ENCODE assay signal across 20 cellular contexts in the genomic region with DNA sequence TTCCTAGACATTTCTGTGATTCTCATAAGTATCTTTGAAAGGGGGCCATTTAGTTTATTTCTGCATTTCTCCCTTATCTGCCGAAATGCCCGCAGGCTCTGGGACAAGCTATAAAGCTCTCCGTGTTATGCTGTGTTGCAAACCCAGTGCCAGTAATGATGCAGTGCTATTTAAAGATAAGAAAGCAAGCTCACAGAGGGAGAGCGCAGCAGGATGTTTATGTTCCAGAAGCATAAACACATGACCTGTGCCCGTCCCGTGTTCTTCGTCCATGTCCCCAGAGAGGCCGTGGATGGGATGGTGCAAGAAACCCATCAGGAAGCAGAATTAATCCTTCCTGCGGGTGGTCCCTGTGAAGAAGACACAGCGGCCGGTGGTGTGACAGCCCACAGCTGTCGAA.
DNase-seq lines count a peak whose midpoint lies in the region; ATAC-seq and TF ChIP-seq lines count a peak whose summit lies in the region.
"Had no signal": no experiment of that assay in that cellular context is flagged by ENCODE, and none has a peak within 500 bp of the region (broad histone marks: within the 10 kb centered on the region; RNA-seq: fewer than 3 reads in every experiment).

No MANE protein-coding gene starts in this region.

- CTCF ChIA-PET in AG04450 (lab: Charles Lee): interaction anchor here (0.7 to 2.7 kb wide), 5 partner anchors 22 to 499 kb away, joined by 3 to 11 read pairs (median 3); a partner anchor contains a TSS
- CTCF ChIA-PET in IMR-90 (lab: Yijun Ruan, JAX): interaction anchor here (0.5 to 1.4 kb wide), 2 partner anchors 82 to 521 kb away, joined by 3 read pairs; no protein-coding TSS in a partner anchor

- H4K5ac ChIP-seq in IMR-90 (ENCODE audit: low read depth, low read length): 0 out of 2 replicates have a peak overlapping the region, but pooled peaks have one; percentile 1

- H3K9me1 ChIP-seq in IMR-90 (ENCODE audit: insufficient read depth, low read length): peaks cover under 1% of the 10 kb centered on the region; the same call in 1 of the 2 replicates

- H3K4me3 ChIP-seq in AG04450 (ENCODE audit: low read depth, low read length) (peak overlapping the region; percentile 17; the same call in 1 of the 2 replicates), IMR-90 (ENCODE audit: insufficient read depth, low read depth, low read length) (no peak overlapping the region), left lung (no peak overlapping the region)
- H3K4me3 ChIP-seq: left ventricle myocardium inferior, mucosa of descending colon, SJSA1, spleen, suprapubic skin had no signal

- H3K79me1 ChIP-seq in IMR-90 (ENCODE audit: low read depth in 1 of 2, low read length in 2 of 2): 0 out of 4 replicates have a peak, but pooled peaks cover 2 to 3% of the 10 kb centered on the region in 2 experiments

- H3K27ac ChIP-seq in AG04450 (ENCODE audit: low read depth, low read length) (no peak overlapping the region), IMR-90 (ENCODE audit: insufficient read depth, low read length) (peak overlapping the region; percentile 23; the same call in 1 of the 2 replicates), left lung (peak overlapping the region; percentile 2 to 46)
- H3K27ac ChIP-seq: left ventricle myocardium inferior, SJSA1, spleen, suprapubic skin, WERI-Rb-1 had no signal

- H3K23ac ChIP-seq in IMR-90 (ENCODE audit: low read depth, low read length): no peak overlapping the region; the same call in 1 of the 2 replicates

- peak overlapping the region; percentile 21; the same call in 1 of the 2 replicates for H3K18ac ChIP-seq in IMR-90 (ENCODE audit: low read depth, low read length)

- WGBS in IMR-90 (ENCODE audit: extremely low coverage in 2 of 2, insufficient read length in 1 of 2), 2 experiments: 0% methylated on average over 1 of the region's 12 CpGs; no CpG with 5 or more reads in 1 of the 2 experiments

- in situ Hi-C loops in IMR-90 (cut with MboI; ENCODE audit: low sequenced_read_pairs): no loop called here

- no peak overlapping the region for H2AK9ac ChIP-seq in IMR-90 (replicated peaks; ENCODE audit: low read depth, low read length, poor library complexity)

- 0 out of 3 replicates have a peak overlapping the region, but pooled peaks have one; percentile 31 for H2BK15ac ChIP-seq in IMR-90 (ENCODE audit: low read depth, low read length)

- H3K9ac ChIP-seq in IMR-90 (ENCODE audit: low read depth, low read length): 0 out of 2 replicates have a peak overlapping the region, but pooled peaks have one; percentile 3

- peak overlapping the region; percentile 63 for H3K4me2 ChIP-seq in IMR-90 (ENCODE audit: low read depth, low read length)

- H3K36me3 ChIP-seq in IMR-90 (ENCODE audit: control insufficient read depth, insufficient read depth, low read length) (no peaks in the 10 kb centered on the region), left lung (no peaks in the 10 kb centered on the region)
- H3K36me3 ChIP-seq: left ventricle myocardium inferior, SJSA1, spleen, suprapubic skin had no signal

- H4K20me1 ChIP-seq in IMR-90 (ENCODE audit: insufficient read depth, low read length): no peaks in the 10 kb centered on the region; the same call in 1 of the 2 replicates

- H2AK5ac ChIP-seq in IMR-90 (ENCODE audit: low read depth, low read length): no peak overlapping the region

- H2BK5ac ChIP-seq in IMR-90 (ENCODE audit: low read depth, low read length, poor library complexity, severe bottlenecking): peak overlapping the region; percentile 13

- DNase-seq in AG04450 (ENCODE audit: low read depth, low spot score): peak; percentile 37
- peak; percentile 84 for DNase-seq in IMR-90
- DNase-seq in cerebellum (ENCODE audit: low spot score): peak; percentile 28
- no peak for DNase-seq in left lung
- DNase-seq in NCI-H526 (lab: John Stamatoyannopoulos, UW): no peak
- no peak for DNase-seq in superior temporal gyrus (ENCODE audit: extremely low spot score)
- DNase-seq in effector CD4-positive, alpha-beta T cell: no peak
- DNase-seq: activated CD4-positive, alpha-beta T cell treated with anti-CD3 and anti-CD28 coated beads, Interleukin-2, amount 50 U/mL, for 4 hours; activated effector memory CD4-positive, alpha-beta T cell treated with Interleukin-2 at 50 U/mL for 16 hours; erythroblast; left ventricle myocardium inferior; MM.1S; mucosa of descending colon; NCI-H146; PC-3; spleen; WERI-Rb-1 had no signal

- H3K56ac ChIP-seq in IMR-90 (ENCODE audit: extremely low read depth, insufficient read depth, low read length): no peak overlapping the region

- POLR2A ChIA-PET in AG04450 (lab: Yijun Ruan, JAX): interaction anchor here (0.8 to 0.9 kb wide), 2 partner anchors 8 to 10 kb away, joined by 3 to 4 read pairs; no protein-coding TSS in a partner anchor
- POLR2A ChIA-PET in IMR-90 (lab: Charles Lee; ENCODE audit: unreplicated experiment): no interaction called here

- H3K4ac ChIP-seq in IMR-90 (ENCODE audit: low read depth, low read length): 0 out of 2 replicates have a peak overlapping the region, but pooled peaks have one; percentile 39

- H2AFZ ChIP-seq in IMR-90 (replicated peaks; ENCODE audit: low read length, poor library complexity): peak overlapping the region; percentile 75

- H4K91ac ChIP-seq in IMR-90 (ENCODE audit: insufficient read depth, low read depth, low read length): peak overlapping the region; percentile 60; the same call in 1 of the 2 replicates

- intact Hi-C loops in IMR-90 (cut with micrococcal nuclease) (no loop called here), left lung (cut with DNase I) (no loop called here)

- H3K9me3 ChIP-seq in AG04450 (ENCODE audit: control insufficient read depth, insufficient read depth, low read length) (peaks cover 3% of the 10 kb centered on the region; the same call in 1 of the 2 replicates), IMR-90 (ENCODE audit: control insufficient read depth, insufficient read depth, low read length) (0 out of 2 replicates have a peak, but pooled peaks cover 2% of the 10 kb centered on the region), left lung (no peaks in the 10 kb centered on the region)
- H3K9me3 ChIP-seq: left ventricle myocardium inferior, mucosa of descending colon, SJSA1, suprapubic skin had no signal

- no peak overlapping the region; a peak in 1 of 4 replicates for H4K8ac ChIP-seq in IMR-90 (ENCODE audit: low read depth in 2 of 2, low read length in 2 of 2)

- TF ChIP-seq POLR2A in IMR-90 (IDR thresholded peaks at IDR 0.05; ENCODE audit: low read depth, low read length): no peak

- H2BK120ac ChIP-seq in IMR-90 (ENCODE audit: low read depth, low read length): 0 out of 2 replicates have a peak overlapping the region, but pooled peaks have one; percentile 42

- peaks cover 3% of the 10 kb centered on the region for H3K27me3 ChIP-seq in AG04450 (ENCODE audit: control insufficient read depth, insufficient read depth, low read length)
- no peaks in the 10 kb centered on the region for H3K27me3 ChIP-seq in IMR-90 (ENCODE audit: control insufficient read depth, insufficient read depth, low read length)
- H3K27me3 ChIP-seq in left lung: no peaks in the 10 kb centered on the region
- H3K27me3 ChIP-seq: SJSA1, spleen, suprapubic skin had no signal

- peak; percentile 96 for ATAC-seq in IMR-90 (ENCODE audit: low read depth)
- no peak for ATAC-seq in left lung
- no peak for ATAC-seq in esophagus mucosa
- ATAC-seq: mucosa of descending colon, PC-3 had no signal

- no TSS peak for BruUV-seq in IMR-90 (replicated peaks; lab: Mats Ljungman, UMichigan)

- no peak overlapping the region for H3K14ac ChIP-seq in IMR-90 (replicated peaks; ENCODE audit: low read depth, low read length)

- H2BK20ac ChIP-seq in IMR-90 (ENCODE audit: low read depth, low read length): no peak overlapping the region

- H3K4me1 ChIP-seq in IMR-90 (ENCODE audit: control insufficient read depth, insufficient read depth, low read length) (peaks cover 7% of the 10 kb centered on the region), left lung (peaks cover 0 to 8% of the 10 kb centered on the region in 2 donors)
- H3K4me1 ChIP-seq: left ventricle myocardium inferior, suprapubic skin had no signal

- no peak for TF ChIP-seq RAD21 in IMR-90 (IDR thresholded peaks at IDR 0.05; ENCODE audit: low read length)

- dilution Hi-C loops in IMR-90 (cut with HindIII; ENCODE audit: low sequenced_read_pairs, unreplicated experiment): no loop called here

- no peak for TF ChIP-seq CTCF in AG04450 (IDR thresholded peaks at IDR 0.05; ENCODE audit: low read depth, low read length)
- TF ChIP-seq CTCF in IMR-90 (conservative IDR thresholded peaks at IDR 0.05; ENCODE audit: low read depth, low read length): no peak
- no peak for TF ChIP-seq CTCF in left lung (IDR thresholded peaks at IDR 0.05)

TF ChIP-seq in IMR-90, 13 proteins besides CTCF, POLR2A, EP300 and RAD21:
- no peak for TF ChIP-seq SMC3 (IDR thresholded peaks at IDR 0.05; ENCODE audit: low read depth, low read length)
- peak; percentile 80 for TF ChIP-seq BHLHE40 (IDR thresholded peaks at IDR 0.05; ENCODE audit: low read depth, low read length)
- TF ChIP-seq, protein P1, sequence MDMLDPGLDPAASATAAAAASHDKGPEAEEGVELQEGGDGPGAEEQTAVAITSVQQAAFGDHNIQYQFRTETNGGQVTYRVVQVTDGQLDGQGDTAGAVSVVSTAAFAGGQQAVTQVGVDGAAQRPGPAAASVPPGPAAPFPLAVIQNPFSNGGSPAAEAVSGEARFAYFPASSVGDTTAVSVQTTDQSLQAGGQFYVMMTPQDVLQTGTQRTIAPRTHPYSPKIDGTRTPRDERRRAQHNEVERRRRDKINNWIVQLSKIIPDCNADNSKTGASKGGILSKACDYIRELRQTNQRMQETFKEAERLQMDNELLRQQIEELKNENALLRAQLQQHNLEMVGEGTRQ (IDR thresholded peaks at IDR 0.05; ENCODE audit: low read depth, low read length): peak; percentile 62
- TF ChIP-seq MAZ (IDR thresholded peaks at IDR 0.05; ENCODE audit: borderline replicate concordance, low read depth, low read length): no peak
- TF ChIP-seq CEBPB (IDR thresholded peaks at IDR 0.05; ENCODE audit: low read depth, low read length): peak; percentile 64
TF ChIP-seq in IMR-90: peak in this region for 3.

Comparison
In these comparisons a context has a peak if more than half of its experiments do, and no peak if none do; other contexts are left out.
1. DNase-seq: peak in AG04450 (single experiment), IMR-90 (single experiment) and cerebellum (single experiment); none in left lung (0 of 2), NCI-H526 (0 of 2), superior temporal gyrus (single experiment) and effector CD4-positive, alpha-beta T cell (single experiment).